ENCODE assay signal across 22 cellular contexts in the genomic region with DNA sequence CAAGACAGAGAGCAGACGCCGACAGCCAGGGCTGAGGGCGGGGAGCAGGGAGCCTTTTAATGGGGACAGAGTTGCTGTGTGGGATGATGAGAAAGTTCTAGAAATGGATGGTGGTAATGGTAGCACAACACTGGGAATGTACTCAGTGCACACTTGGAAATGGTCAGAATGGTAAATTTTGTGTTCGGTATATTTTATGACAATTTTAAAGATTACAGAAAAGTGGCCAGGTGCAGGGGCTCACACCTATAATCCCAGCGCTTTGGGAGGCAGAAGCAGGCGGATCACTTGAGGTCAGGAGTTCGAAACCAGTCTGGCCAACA.
DNase-seq lines count a peak whose midpoint lies in the region; ATAC-seq and TF ChIP-seq lines count a peak whose summit lies in the region.
"Had no signal": no experiment of that assay in that cellular context is flagged by ENCODE, and none has a peak within 500 bp of the region (broad histone marks: within the 10 kb centered on the region; RNA-seq: fewer than 3 reads in every experiment).

No MANE protein-coding gene starts in this region.

- H3K9me2 ChIP-seq in PC-3 (replicated peaks; ENCODE audit: low read length), result no peaks in the 10 kb centered on the region

- H3K27me3 ChIP-seq in AG04450 (ENCODE audit: control insufficient read depth, insufficient read depth, low read length), result peaks cover 2% of the 10 kb centered on the region
- no peaks in the 10 kb centered on the region for H3K27me3 ChIP-seq in PC-3 (ENCODE audit: low read length)
- H3K27me3 ChIP-seq in brain microvascular endothelial cell (replicated peaks), result no peaks in the 10 kb centered on the region
- H3K27me3 ChIP-seq: cardiac muscle cell, colonic mucosa, tibial artery had no signal

- 0 out of 2 replicates have a peak, but pooled peaks cover 2% of the 10 kb centered on the region for H4K20me1 ChIP-seq in PC-3 (ENCODE audit: low read length)

- H3K4me1 Mint-ChIP-seq in nephron progenitor cell, result peaks cover 66% of the 10 kb centered on the region
- H3K4me1 Mint-ChIP-seq: activated CD4-positive, alpha-beta T cell treated with anti-CD3 and anti-CD28 coated beads, Interleukin-2, amount 10 ng/mL, durations not matched to agents 24 days and 14 days; stimulated activated naive CD8-positive, alpha-beta T cell treated with anti-CD3 and anti-CD28 coated beads, Interleukin-15, amount 100 ng/mL, for 72 hours had no signal

- H3K79me2 ChIP-seq in PC-3 (ENCODE audit: low read length), result no peaks in the 10 kb centered on the region

- no TSS peak for BruUV-seq in PC-3 (replicated peaks; lab: Mats Ljungman, UMichigan)

- no peaks in the 10 kb centered on the region for H3F3A ChIP-seq in PC-3 (ENCODE audit: low read length, unreplicated experiment)

- peaks cover 12% of the 10 kb centered on the region for H3K9me3 Mint-ChIP-seq in nephron progenitor cell
- H3K9me3 Mint-ChIP-seq: activated CD4-positive, alpha-beta T cell treated with anti-CD3 and anti-CD28 coated beads, Interleukin-2, amount 10 ng/mL, durations not matched to agents 24 days and 14 days had no signal

- CTCF ChIA-PET in AG04450 (lab: Charles Lee) (interaction anchor here (0.8 to 1.6 kb wide), 3 partner anchors 14 to 241 kb away, joined by 3 to 4 read pairs (median 4); no protein-coding TSS in a partner anchor), PC-3 (lab: Charles Lee) (no interaction called here)

- H3K27me3 Mint-ChIP-seq in nephron progenitor cell (ENCODE audit: low read depth, poor library complexity), result peaks cover 15% of the 10 kb centered on the region
- H3K27me3 Mint-ChIP-seq: activated CD4-positive, alpha-beta T cell treated with anti-CD3 and anti-CD28 coated beads, Interleukin-2, amount 10 ng/mL, durations not matched to agents 24 days and 14 days had no signal

- peaks cover 11% of the 10 kb centered on the region for H3K9me3 ChIP-seq in AG04450 (ENCODE audit: control insufficient read depth, insufficient read depth, low read length)
- H3K9me3 ChIP-seq in PC-3 (ENCODE audit: low read length), result no peaks in the 10 kb centered on the region
- H3K9me3 ChIP-seq: colonic mucosa, psoas muscle, tibial artery had no signal

- no peak overlapping the region for H3K9ac ChIP-seq in PC-3 (ENCODE audit: low read length)

- peaks cover 6% of the 10 kb centered on the region for H3K36me3 Mint-ChIP-seq in nephron progenitor cell (ENCODE audit: low read depth)

- H2AFZ ChIP-seq in PC-3 (ENCODE audit: low read length), result no peak overlapping the region

- H3K36me3 ChIP-seq in PC-3 (ENCODE audit: low read depth, low read length) (no peaks in the 10 kb centered on the region), brain microvascular endothelial cell (replicated peaks) (no peaks in the 10 kb centered on the region)
- H3K36me3 ChIP-seq: cardiac muscle cell, colonic mucosa, tibial artery had no signal

- POLR2A ChIA-PET in AG04450 (lab: Yijun Ruan, JAX) (interaction anchor here (0.8 to 1.4 kb wide), 4 partner anchors 11 to 159 kb away, joined by 3 to 10 read pairs (median 4); no protein-coding TSS in a partner anchor), PC-3 (lab: Charles Lee; ENCODE audit: unreplicated experiment) (no interaction called here)

- TF ChIP-seq CTCF in AG04450 (IDR thresholded peaks at IDR 0.05; ENCODE audit: low read depth, low read length), result no peak
- TF ChIP-seq CTCF in PC-3 (conservative IDR thresholded peaks at IDR 0.05; ENCODE audit: low read depth, low read length), result no peak
- no peak for TF ChIP-seq CTCF in brain microvascular endothelial cell (IDR thresholded peaks at IDR 0.05; ENCODE audit: low read depth, low read length, missing control alignments)
- TF ChIP-seq CTCF in nephron progenitor cell (IDR thresholded peaks at IDR 0.05), result no peak

- peaks cover 29% of the 10 kb centered on the region for H3K4me1 ChIP-seq in PC-3 (ENCODE audit: insufficient read depth, low read length)

- ATAC-seq in PC-3 (no peak), GM21529 (IDR thresholded peaks at IDR 0.05; ENCODE audit: unreplicated experiment) (no peak)
- ATAC-seq: psoas muscle; stimulated activated naive CD8-positive, alpha-beta T cell treated with anti-CD3 and anti-CD28 coated beads, Interleukin-15, amount 100 ng/mL, for 72 hours had no signal

- H3K27ac Mint-ChIP-seq in nephron progenitor cell, result peak overlapping the region; percentile 98
- H3K27ac Mint-ChIP-seq: activated CD4-positive, alpha-beta T cell treated with anti-CD3 and anti-CD28 coated beads, Interleukin-2, amount 10 ng/mL, durations not matched to agents 24 days and 14 days; activated naive CD4-positive, alpha-beta T cell treated with anti-CD3 and anti-CD28 coated beads for 36 hours; stimulated activated naive CD8-positive, alpha-beta T cell treated with anti-CD3 and anti-CD28 coated beads, Interleukin-15, amount 100 ng/mL, for 72 hours had no signal

- H3K4me3 ChIP-seq in AG04450 (ENCODE audit: low read depth, low read length), result no peak overlapping the region
- no peak overlapping the region for H3K4me3 ChIP-seq in PC-3 (ENCODE audit: low read length)
- no peak overlapping the region for H3K4me3 ChIP-seq in brain microvascular endothelial cell (ENCODE audit: low read depth, low read length)
- H3K4me3 ChIP-seq: cardiac muscle cell, colonic mucosa, lung, psoas muscle, tibial artery had no signal

- H3K4me2 ChIP-seq in PC-3 (ENCODE audit: low read length), result peak overlapping the region; percentile 68

- peak overlapping the region; percentile 64 for H3K4me3 Mint-ChIP-seq in nephron progenitor cell
- H3K4me3 Mint-ChIP-seq: activated CD4-positive, alpha-beta T cell treated with anti-CD3 and anti-CD28 coated beads, Interleukin-2, amount 10 ng/mL, durations not matched to agents 24 days and 14 days; activated naive CD4-positive, alpha-beta T cell treated with anti-CD3 and anti-CD28 coated beads for 36 hours; stimulated activated naive CD8-positive, alpha-beta T cell treated with anti-CD3 and anti-CD28 coated beads, Interleukin-15, amount 100 ng/mL, for 72 hours had no signal

- no peak for DNase-seq in AG04450 (ENCODE audit: low read depth, low spot score)
- no peak for DNase-seq in PC-3
- DNase-seq in brain microvascular endothelial cell, result no peak
- no peak for DNase-seq in nephron progenitor cell
- DNase-seq in stimulated activated CD4-positive, alpha-beta T cell treated with anti-CD3 and anti-CD28 coated beads, Interleukin-4, amount 100 ng/mL, for 4 hours, result no peak
- DNase-seq in RPMI8226, result no peak
- no peak for DNase-seq in SKM-1 treated with dmso at 0.1 percent for 144 hours (lab: John Stamatoyannopoulos, UW; ENCODE audit: unreplicated experiment)
- DNase-seq: activated CD4-positive, alpha-beta T cell treated with anti-CD3 and anti-CD28 coated beads, Interleukin-2, amount 10 ng/mL, durations not matched to agents 24 days and 14 days; activated naive CD4-positive, alpha-beta T cell treated with anti-CD3 and anti-CD28 coated beads for 36 hours; colonic mucosa; DMS153; effector memory CD4-positive, alpha-beta T cell; head of caudate nucleus; kidney glomerular epithelial cell; NCI-H1092 treated with DMSO at 0.1 percent for 48 hours; NCI-H1930; psoas muscle; stimulated activated naive CD8-positive, alpha-beta T cell treated with anti-CD3 and anti-CD28 coated beads, Interleukin-15, amount 100 ng/mL, for 72 hours; tibial artery had no signal

- H3K27ac ChIP-seq in AG04450 (ENCODE audit: low read depth, low read length), result peak overlapping the region; percentile 77
- peak overlapping the region; percentile 73 for H3K27ac ChIP-seq in PC-3 (ENCODE audit: low read length)
- peak overlapping the region; percentile 63 for H3K27ac ChIP-seq in brain microvascular endothelial cell
- H3K27ac ChIP-seq: colonic mucosa, psoas muscle, tibial artery had no signal

- intact Hi-C loops in PC-3 (cut with micrococcal nuclease), result no loop called here

- in situ Hi-C loops in brain microvascular endothelial cell (cut with HindIII; ENCODE audit: low pct_ligation_motif_present, low sequenced_read_pairs), result no loop called here
